Comparison of ENCODE assay signal across 18 cellular contexts in genomic region chr19:2902590-2903218, GRCh38. TPM values are rescaled to one million over a fixed set of nuclear protein-coding genes. Genes with fewer than 3 reads are reported as not detected.
A peak's percentile ranks its signal among the peaks of the same experiment; 100 is the strongest.
DNase-seq lines count a peak whose midpoint lies in the region; ATAC-seq and TF ChIP-seq lines count a peak whose summit lies in the region.
"Had no signal": no experiment of that assay in that cellular context is flagged by ENCODE, and none has a peak within 500 bp of the region (broad histone marks: within the 10 kb centered on the region; RNA-seq: fewer than 3 reads in every experiment).

No MANE protein-coding gene starts in this region.

- no peaks in the 10 kb centered on the region for H4K20me1 ChIP-seq in mammary epithelial cell (ENCODE audit: insufficient read depth, low read length)

- intact Hi-C loops in mammary epithelial cell (cut with micrococcal nuclease): no loop called here

- H3K79me2 ChIP-seq in mammary epithelial cell (ENCODE audit: insufficient read depth, low read length): peaks cover 67% of the 10 kb centered on the region

- DNase-seq in activated CD8-positive, alpha-beta memory T cell treated with anti-CD3 and anti-CD28 coated beads, Interleukin-2, amount 50 U/mL, for 48 hours: peak; percentile 30
- DNase-seq in activated CD8-positive, alpha-beta memory T cell treated with anti-CD3 and anti-CD28 coated beads, Interleukin-2, amount 10 ng/mL, durations not matched to agents 7 days and 5 days: no peak
- DNase-seq in HAP-1 (ENCODE audit: low spot score in 2 of 2): no peak
- DNase-seq in mammary epithelial cell: no peak
- DNase-seq in activated CD4-positive, CD25-positive, alpha-beta regulatory T cell (lab: John Stamatoyannopoulos, UW): no peak
- DNase-seq in pons (ENCODE audit: low spot score): no peak
- DNase-seq: dermis blood vessel endothelial cell; NCI-H2029; nephron progenitor cell; stimulated activated CD4-positive, alpha-beta T cell treated with anti-CD3 and anti-CD28 coated beads, Interleukin-1b, Interleukin-23, amount 100 ng/mL, for 48 hours; SW 1271; thyroid gland had no signal

- peaks cover 3% of the 10 kb centered on the region; the same call in 1 of the 2 replicates for H3K9me3 ChIP-seq in HAP-1
- no peaks in the 10 kb centered on the region for H3K9me3 ChIP-seq in mammary epithelial cell (replicated peaks; ENCODE audit: insufficient read depth, low read length)
- H3K9me3 ChIP-seq: thyroid gland had no signal

- H3K36me3 ChIP-seq in HAP-1 (replicated peaks): no peaks in the 10 kb centered on the region
- H3K36me3 ChIP-seq in mammary epithelial cell (ENCODE audit: insufficient read depth, low read length): no peaks in the 10 kb centered on the region
- H3K36me3 ChIP-seq: thyroid gland had no signal

- H3K27me3 Mint-ChIP-seq in activated CD8-positive, alpha-beta memory T cell treated with anti-CD3 and anti-CD28 coated beads, Interleukin-2, amount 10 ng/mL, durations not matched to agents 7 days and 5 days: no peaks in the 10 kb centered on the region
- H3K27me3 Mint-ChIP-seq in nephron (ENCODE audit: low read depth): no peaks in the 10 kb centered on the region

- dilution Hi-C loops in mammary epithelial cell (cut with HindIII; ENCODE audit: low sequenced_read_pairs): loop anchor here (5.0 kb wide), 1 partner anchor 125 kb away; the partner anchor contains the start of gene TLE2

- H3K36me3 Mint-ChIP-seq in activated CD8-positive, alpha-beta memory T cell treated with anti-CD3 and anti-CD28 coated beads, Interleukin-2, amount 10 ng/mL, durations not matched to agents 7 days and 5 days: peaks cover 12% of the 10 kb centered on the region
- H3K36me3 Mint-ChIP-seq in nephron (ENCODE audit: low read depth): peaks cover 5% of the 10 kb centered on the region

- H3K4me2 ChIP-seq in mammary epithelial cell (ENCODE audit: insufficient read depth, low read depth, low read length): peak overlapping the region; percentile 79

- CTCF ChIA-PET in activated CD8-positive, alpha-beta memory T cell treated with anti-CD3 and anti-CD28 coated beads, Interleukin-2, amount 10 ng/mL, durations not matched to agents 7 days and 5 days (lab: Charles Lee): interaction anchor here (1.1 kb wide), 1 partner anchor 47 kb away, joined by 4 read pairs; no protein-coding TSS in a partner anchor
- CTCF ChIA-PET in mammary epithelial cell (lab: Charles Lee; ENCODE audit: low non-redundant PET): no interaction called here

- WGBS in mammary epithelial cell (ENCODE audit: low coverage, missing lambda C conversion rate): 86% methylated on average over 13 of the region's 13 CpGs

- H3K9me3 Mint-ChIP-seq in activated CD8-positive, alpha-beta memory T cell treated with anti-CD3 and anti-CD28 coated beads, Interleukin-2, amount 10 ng/mL, durations not matched to agents 7 days and 5 days (ENCODE audit: low read depth): peaks cover under 1% of the 10 kb centered on the region
- peaks cover 8% of the 10 kb centered on the region for H3K9me3 Mint-ChIP-seq in nephron

- in situ Hi-C loops in HAP-1 (cut with MboI; ENCODE audit: low sequenced_read_pairs): no loop called here
- in situ Hi-C loops in mammary epithelial cell (cut with MboI; ENCODE audit: low sequenced_read_pairs in 2 of 2): loop anchor here in 1 of 2 donors (5.0 kb wide), 1 partner anchor 45 kb away; no protein-coding TSS in a partner anchor

- no peak overlapping the region for H2AFZ ChIP-seq in mammary epithelial cell (ENCODE audit: low read depth, low read length)

- H3K4me1 ChIP-seq in HAP-1 (no peaks in the 10 kb centered on the region), mammary epithelial cell (ENCODE audit: insufficient read depth, low read length) (peaks cover 21% of the 10 kb centered on the region)

- ATAC-seq in activated CD8-positive, alpha-beta memory T cell treated with anti-CD3 and anti-CD28 coated beads, Interleukin-2, amount 10 ng/mL, durations not matched to agents 7 days and 5 days: no peak
- ATAC-seq in HG03342 (IDR thresholded peaks at IDR 0.05; ENCODE audit: unreplicated experiment): no peak
- ATAC-seq: activated CD4-positive, CD25-positive, alpha-beta regulatory T cell treated with anti-CD3 and anti-CD28 coated beads, Interleukin-2, amount 50 U/mL, for 24 hours; Panc1 had no signal

- no peak overlapping the region for H3K27ac ChIP-seq in mammary epithelial cell (ENCODE audit: insufficient read depth, low read depth, low read length)
- H3K27ac ChIP-seq: thyroid gland had no signal

- BruUV-seq in mammary epithelial cell (replicated peaks; lab: Mats Ljungman, UMichigan): no TSS peak

- H3K27me3 ChIP-seq in HAP-1 (ENCODE audit: low read depth) (no peaks in the 10 kb centered on the region), mammary epithelial cell (ENCODE audit: insufficient read depth, low read length) (no peaks in the 10 kb centered on the region)
- H3K27me3 ChIP-seq: thyroid gland had no signal

- no peak overlapping the region for H3K9ac ChIP-seq in mammary epithelial cell (ENCODE audit: insufficient read depth, low read length)

- H3K4me1 Mint-ChIP-seq in activated CD8-positive, alpha-beta memory T cell treated with anti-CD3 and anti-CD28 coated beads, Interleukin-2, amount 10 ng/mL, durations not matched to agents 7 days and 5 days: peaks cover 19% of the 10 kb centered on the region
- peaks cover 21% of the 10 kb centered on the region for H3K4me1 Mint-ChIP-seq in nephron

- peak overlapping the region; percentile 71; the same call in 1 of the 2 replicates for H3K4me3 ChIP-seq in HAP-1
- no peak overlapping the region for H3K4me3 ChIP-seq in mammary epithelial cell (replicated peaks in 1 of 3; ENCODE audit: insufficient read depth in 1 of 3, low read depth in 2 of 3, low read length in 3 of 3)
- H3K4me3 ChIP-seq: thyroid gland had no signal

- no peak overlapping the region for H3K27ac Mint-ChIP-seq in activated CD8-positive, alpha-beta memory T cell treated with anti-CD3 and anti-CD28 coated beads, Interleukin-2, amount 10 ng/mL, durations not matched to agents 7 days and 5 days
- no peak overlapping the region for H3K27ac Mint-ChIP-seq in nephron
- H3K27ac Mint-ChIP-seq: nephron progenitor cell had no signal

- TF ChIP-seq CTCF in mammary epithelial cell (conservative IDR thresholded peaks at IDR 0.05 in 1 of 2, IDR thresholded peaks at IDR 0.05 in 1 of 2; ENCODE audit: extremely low read depth in 1 of 2, insufficient read depth in 1 of 2, low read depth in 1 of 2, low read length in 2 of 2): no peak
- no peak for TF ChIP-seq CTCF in nephron (IDR thresholded peaks at IDR 0.05; ENCODE audit: unreplicated experiment in 3 of 3)

- no peak overlapping the region for H3K4me3 Mint-ChIP-seq in activated CD8-positive, alpha-beta memory T cell treated with anti-CD3 and anti-CD28 coated beads, Interleukin-2, amount 10 ng/mL, durations not matched to agents 7 days and 5 days
- H3K4me3 Mint-ChIP-seq in nephron: peak overlapping the region; percentile 74 to 100 (median 74)

RNA-seq across cellular contexts. Expression of gene ZNF57, which starts 2.0 kb away (rescaled TPM):
- total RNA-seq in activated CD8-positive, alpha-beta memory T cell treated with anti-CD3 and anti-CD28 coated beads, Interleukin-2, amount 10 ng/mL, durations not matched to agents 7 days and 5 days: 1 to 10 TPM; 4.5 to 4.6 TPM
- total RNA-seq in mammary epithelial cell: 10 to 100 TPM in 1 of 2 donors, 1 to 10 TPM in 1; 7.7 to 12.0 TPM
- polyA plus RNA-seq in mammary epithelial cell: 7.0 TPM
- polyA minus RNA-seq in mammary epithelial cell: 17.8 TPM

RNA-seq across cellular contexts. Expression of gene ZNF556, which starts 35.6 kb away (rescaled TPM):
- total RNA-seq in activated CD8-positive, alpha-beta memory T cell treated with anti-CD3 and anti-CD28 coated beads, Interleukin-2, amount 10 ng/mL, durations not matched to agents 7 days and 5 days: not detected
- 1 to 10 TPM; 1.5 to 2.3 TPM for total RNA-seq in mammary epithelial cell
- polyA plus RNA-seq in mammary epithelial cell: not detected
- polyA minus RNA-seq in mammary epithelial cell: not detected
- total RNA-seq: thyroid gland had no signal
- polyA plus RNA-seq: AG04450, liver had no signal

RNA-seq across cellular contexts. Expression of gene ZNF77, which starts 42.1 kb away (rescaled TPM):
- total RNA-seq in activated CD8-positive, alpha-beta memory T cell treated with anti-CD3 and anti-CD28 coated beads, Interleukin-2, amount 10 ng/mL, durations not matched to agents 7 days and 5 days: 1 to 10 TPM; 4.1 to 4.9 TPM
- 1 to 10 TPM; 5.5 to 5.7 TPM for total RNA-seq in mammary epithelial cell
- polyA plus RNA-seq in mammary epithelial cell: 4.1 TPM
- 4.2 TPM for polyA minus RNA-seq in mammary epithelial cell
